Comparison of ENCODE assay signal across 8 cellular contexts in the genomic region with DNA sequence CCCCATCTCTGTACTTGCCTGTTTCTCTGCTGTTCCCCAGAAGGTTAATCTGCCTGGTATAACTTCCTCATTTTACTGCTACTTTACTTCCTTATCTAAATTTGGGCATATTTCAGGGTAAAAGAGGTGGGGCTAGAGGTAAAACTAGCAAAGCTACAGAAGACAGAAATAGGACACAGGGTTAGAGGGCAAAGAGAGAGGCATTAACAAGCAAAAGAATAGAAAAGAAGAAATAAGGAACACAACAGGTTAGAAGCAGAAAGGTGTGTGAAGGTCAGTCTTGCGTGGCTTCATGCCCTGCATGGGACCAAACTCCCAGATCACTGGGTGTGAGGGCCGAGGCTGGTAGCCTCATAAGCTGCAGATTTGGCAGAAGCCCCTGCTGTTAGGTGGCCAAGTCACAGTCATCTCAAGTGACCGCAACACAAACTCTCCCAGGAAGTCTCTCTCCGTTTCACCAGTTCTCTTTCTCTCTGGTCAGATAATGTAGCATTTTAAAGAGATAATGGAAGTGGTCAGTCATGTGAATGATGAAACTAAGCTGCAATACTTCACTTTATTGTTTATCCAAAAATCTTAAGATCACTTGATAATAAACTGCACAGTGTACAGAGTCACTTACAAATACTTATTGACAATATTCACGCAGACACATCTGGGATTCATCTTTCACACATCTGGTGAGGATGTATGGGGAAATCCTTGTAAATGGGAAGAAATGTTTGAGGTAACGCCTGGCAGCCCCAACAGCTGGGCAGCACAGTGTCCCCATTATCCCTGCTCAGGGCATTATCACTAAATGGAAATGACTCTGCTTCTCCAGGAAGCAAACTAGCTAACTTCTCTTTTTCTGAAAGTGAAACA. TPM values are rescaled to one million over a fixed set of nuclear protein-coding genes. Genes with fewer than 3 reads are reported as not detected.
DNase-seq lines count a peak whose midpoint lies in the region; ATAC-seq and TF ChIP-seq lines count a peak whose summit lies in the region.

No MANE protein-coding gene starts in this region.

- H3K27me3 ChIP-seq in right atrium auricular region (no peaks in the 10 kb centered on the region), upper lobe of right lung (no peaks in the 10 kb centered on the region), body of pancreas (no peaks in the 10 kb centered on the region)

- H3K27ac ChIP-seq in right atrium auricular region (no peak overlapping the region), upper lobe of right lung (peak overlapping the region; percentile 53), body of pancreas (no peak overlapping the region)

- TF ChIP-seq POLR2A in body of pancreas (IDR thresholded peaks at IDR 0.05): no peak

- intact Hi-C loops in Right ventricle myocardium superior (cut with DNase I) (no loop called here), upper lobe of right lung (cut with DNase I) (no loop called here), body of pancreas (cut with DNase I) (no loop called here)

- no peaks in the 10 kb centered on the region for H3K4me1 ChIP-seq in right atrium auricular region
- no peaks in the 10 kb centered on the region for H3K4me1 ChIP-seq in upper lobe of right lung
- no peaks in the 10 kb centered on the region for H3K4me1 ChIP-seq in body of pancreas

- no peaks in the 10 kb centered on the region for H3K36me3 ChIP-seq in right atrium auricular region
- no peaks in the 10 kb centered on the region for H3K36me3 ChIP-seq in upper lobe of right lung
- H3K36me3 ChIP-seq in body of pancreas (replicated peaks in 1 of 2; ENCODE audit: insufficient read depth in 1 of 2, low read depth in 2 of 2): no peaks in the 10 kb centered on the region

- TF ChIP-seq CTCF in right atrium auricular region (IDR thresholded peaks at IDR 0.05) (no peak), upper lobe of right lung (IDR thresholded peaks at IDR 0.05) (no peak), body of pancreas (IDR thresholded peaks at IDR 0.05) (no peak)

- no peak overlapping the region for H3K4me3 ChIP-seq in right atrium auricular region
- H3K4me3 ChIP-seq in upper lobe of right lung: no peak overlapping the region
- H3K4me3 ChIP-seq in body of pancreas: no peak overlapping the region

- peaks cover 0 to 11% of the 10 kb centered on the region in 2 donors for H3K9me3 ChIP-seq in right atrium auricular region
- H3K9me3 ChIP-seq in upper lobe of right lung: peaks cover under 1% of the 10 kb centered on the region
- H3K9me3 ChIP-seq in body of pancreas: no peaks in the 10 kb centered on the region

- DNase-seq in Right ventricle myocardium superior (no peak), right atrium auricular region (ENCODE audit: low spot score) (no peak), UCSD-AML1 (lab: John Stamatoyannopoulos, UW; ENCODE audit: unreplicated experiment) (peak; percentile 28), upper lobe of right lung (no peak), NCI-H69 (lab: John Stamatoyannopoulos, UW) (no peak), body of pancreas (no peak), GM03348 (ENCODE audit: low spot score) (no peak)

- 65 to 84% methylated on average over 6 of the region's 6 CpGs for WGBS in body of pancreas, 2 donors

- ATAC-seq in Right ventricle myocardium superior (ENCODE audit: poor library complexity): peak; percentile 10
- ATAC-seq in HG03108 (IDR thresholded peaks at IDR 0.05; ENCODE audit: unreplicated experiment): peak; percentile 54
- ATAC-seq in upper lobe of right lung: peak; percentile 71
- no peak for ATAC-seq in body of pancreas

RNA-seq across cellular contexts. Expression of gene TMEM154, which starts 16.4 kb away (rescaled TPM):
- 1.9 TPM for total RNA-seq in Right ventricle myocardium superior
- total RNA-seq in right atrium auricular region: 1 to 10 TPM; 1.4 to 2.0 TPM
- 12.7 TPM for total RNA-seq in upper lobe of right lung
- total RNA-seq in body of pancreas: under 1 TPM; under 0.01 to 0.52 TPM
